In genomic region chr7:142301923-142302550, GRCh38 we compare ENCODE assay signal across 9 cellular contexts. TPM values are rescaled to one million over a fixed set of nuclear protein-coding genes. Genes with fewer than 3 reads are reported as not detected.
DNase-seq lines count a peak whose midpoint lies in the region; ATAC-seq, FAIRE-seq and TF ChIP-seq lines count a peak whose summit lies in the region.
"Had no signal": no experiment of that assay in that cellular context is flagged by ENCODE, and none has a peak within 500 bp of the region (broad histone marks: within the 10 kb centered on the region; RNA-seq: fewer than 3 reads in every experiment).

No MANE protein-coding gene starts in this region.

- CTCF ChIA-PET in AG04450 (lab: Charles Lee), result interaction anchor here (0.6 to 0.7 kb wide), 2 partner anchors 537 to 1389 kb away, joined by 4 to 7 read pairs; no protein-coding TSS in a partner anchor
- CTCF ChIA-PET in endothelial cell of umbilical vein (lab: Charles Lee), result interaction anchor here (1.2 to 1.4 kb wide), 2 partner anchors 18 to 40 kb away, joined by 3 to 5 read pairs; no protein-coding TSS in a partner anchor

- TF ChIP-seq POLR2A in NB4 (IDR thresholded peaks at IDR 0.05; ENCODE audit: extremely low read depth, insufficient read length), result no peak
- no peak for TF ChIP-seq POLR2A in endothelial cell of umbilical vein (IDR thresholded peaks at IDR 0.05; ENCODE audit: low read depth, low read length)

- H3K4me3 ChIP-seq in AG04450 (ENCODE audit: low read depth, low read length) (no peak overlapping the region), NB4 (ENCODE audit: low read depth, low read length) (no peak overlapping the region), endothelial cell of umbilical vein (replicated peaks in 1 of 3; ENCODE audit: insufficient read depth in 1 of 3, low read depth in 1 of 3, low read length in 3 of 3) (no peak overlapping the region)

- no peaks in the 10 kb centered on the region for H3K27me3 ChIP-seq in AG04450 (ENCODE audit: control insufficient read depth, insufficient read depth, low read length)
- H3K27me3 ChIP-seq in endothelial cell of umbilical vein (ENCODE audit: control insufficient read depth in 2 of 2, insufficient read depth in 2 of 2, low read length in 2 of 2), result no peaks in the 10 kb centered on the region

- no peak overlapping the region for H3K9ac ChIP-seq in endothelial cell of umbilical vein (replicated peaks; ENCODE audit: extremely low read depth, insufficient read depth, low read length)

- POLR2A ChIA-PET in AG04450 (lab: Yijun Ruan, JAX), result no interaction called here
- POLR2A ChIA-PET in endothelial cell of umbilical vein (lab: Charles Lee), result no interaction called here

- H3K9me1 ChIP-seq in endothelial cell of umbilical vein (replicated peaks; ENCODE audit: control insufficient read depth, extremely low read depth, insufficient read depth, low read length), result no peaks in the 10 kb centered on the region

- no peaks in the 10 kb centered on the region for H4K20me1 ChIP-seq in endothelial cell of umbilical vein (replicated peaks; ENCODE audit: control insufficient read depth, extremely low read depth, insufficient read depth, low read length)

- H3K79me2 ChIP-seq in endothelial cell of umbilical vein (ENCODE audit: control insufficient read depth, insufficient read depth, low read length), result no peaks in the 10 kb centered on the region

- no peak overlapping the region for H3K4me2 ChIP-seq in endothelial cell of umbilical vein (ENCODE audit: insufficient read depth, low read length)

- no TSS peak for BruUV-seq in endothelial cell of umbilical vein (replicated peaks; lab: Mats Ljungman, UMichigan)

- intact Hi-C loops in endothelial cell of umbilical vein (cut with micrococcal nuclease), result loop anchor here (1.0 kb wide), 1 partner anchor 326 kb away; no protein-coding TSS in a partner anchor

- TF ChIP-seq CTCF in AG04450 (IDR thresholded peaks at IDR 0.05; ENCODE audit: low read depth, low read length) (peak; percentile 30), NB4 (IDR thresholded peaks at IDR 0.05; ENCODE audit: low read depth, low read length) (peak; percentile 88), endothelial cell of umbilical vein (IDR thresholded peaks at IDR 0.05; ENCODE audit: extremely low read depth in 1 of 2, insufficient read depth in 1 of 2, low read depth in 1 of 2, low read length in 2 of 2) (peak in 1 of 2 donors; percentile 32)

- ATAC-seq in GM18511 (IDR thresholded peaks at IDR 0.05; ENCODE audit: unreplicated experiment), result peak; percentile 70
- ATAC-seq in HG03196 (IDR thresholded peaks at IDR 0.05; ENCODE audit: unreplicated experiment), result no peak
- no peak for ATAC-seq in GM18502 (IDR thresholded peaks at IDR 0.05; ENCODE audit: poor library complexity, unreplicated experiment)
- ATAC-seq in HG03135 (IDR thresholded peaks at IDR 0.05; ENCODE audit: unreplicated experiment), result no peak
- ATAC-seq: naive thymus-derived CD4-positive, alpha-beta T cell had no signal

- dilution Hi-C loops in endothelial cell of umbilical vein (cut with MboI; ENCODE audit: extremely low pct_ligation_motif_present, low sequenced_read_pairs), result no loop called here

- FAIRE-seq in endothelial cell of umbilical vein (lab: Jason Lieb, UNC), result peak; percentile 66

- H3K27ac ChIP-seq in AG04450 (ENCODE audit: low read depth, low read length) (no peak overlapping the region), endothelial cell of umbilical vein (ENCODE audit: insufficient read depth, low read depth, low read length) (no peak overlapping the region)

- no peak overlapping the region for H2AFZ ChIP-seq in endothelial cell of umbilical vein (ENCODE audit: low read depth, low read length)

- H3K36me3 ChIP-seq in endothelial cell of umbilical vein (ENCODE audit: control insufficient read depth in 2 of 2, extremely low read depth in 1 of 2, insufficient read depth in 2 of 2, low read length in 2 of 2), result no peaks in the 10 kb centered on the region

- DNase-seq in AG04450 (ENCODE audit: low read depth, low spot score), result no peak
- DNase-seq in NB4 (ENCODE audit: low read depth), result peak; percentile 71
- DNase-seq in endothelial cell of umbilical vein (ENCODE audit: low read depth, low spot score), result no peak
- DNase-seq in SK-N-DZ (ENCODE audit: low spot score), result no peak

- H3K9me3 ChIP-seq in AG04450 (ENCODE audit: control insufficient read depth, insufficient read depth, low read length), result peaks cover 26% of the 10 kb centered on the region
- H3K9me3 ChIP-seq in endothelial cell of umbilical vein (replicated peaks; ENCODE audit: control insufficient read depth, insufficient read depth, low read length), result no peaks in the 10 kb centered on the region

- H3K4me1 ChIP-seq in endothelial cell of umbilical vein (ENCODE audit: control insufficient read depth, extremely low read depth, insufficient read depth, low read length), result no peaks in the 10 kb centered on the region

TF ChIP-seq in endothelial cell of umbilical vein, 7 proteins besides CTCF, POLR2A, EP300 and RAD21:
- no peak for TF ChIP-seq MAX (IDR thresholded peaks at IDR 0.05; ENCODE audit: insufficient read depth, insufficient read length)
- TF ChIP-seq EZH2 (IDR thresholded peaks at IDR 0.05; ENCODE audit: borderline replicate concordance, low read depth, low read length, severe bottlenecking), result no peak
- no peak for TF ChIP-seq JUN (IDR thresholded peaks at IDR 0.05; ENCODE audit: borderline replicate concordance, insufficient read depth, insufficient read length, low read depth)
- no peak for TF ChIP-seq MYC (IDR thresholded peaks at IDR 0.05; ENCODE audit: low read depth, low read length)
- no peak for TF ChIP-seq POLR2AphosphoS5 (IDR thresholded peaks at IDR 0.05; ENCODE audit: insufficient read depth, low read depth, low read length)
- no peak for TF ChIP-seq FOS (IDR thresholded peaks at IDR 0.05; ENCODE audit: borderline replicate concordance, insufficient read depth, low read length)
- no peak for TF ChIP-seq GATA2 (IDR thresholded peaks at IDR 0.05; ENCODE audit: insufficient read depth, insufficient read length, low read depth, low read length)
TF ChIP-seq in endothelial cell of umbilical vein: peak in this region for 0.

RNA-seq across cellular contexts. Expression of gene PRSS58, which starts 44.2 kb away (rescaled TPM):
- polyA plus RNA-seq in AG04450 (2011; rRNA removed) (not detected in 2 replicates), endothelial cell of umbilical vein (not detected in 2 replicates)
- polyA minus RNA-seq in AG04450 (2011; rRNA and poly(A)+ RNA removed), result not detected in 2 replicates
- total RNA-seq in endothelial cell of umbilical vein, result not detected in 2 replicates
- polyA plus RNA-seq in endothelial cell of umbilical vein (2011; cell fraction: cytosol; rRNA removed), result not detected in 2 replicates
- polyA plus RNA-seq in endothelial cell of umbilical vein (2011; cell fraction: nucleus; rRNA removed), result not detected in 2 replicates
- not detected in 2 replicates for polyA plus RNA-seq in endothelial cell of umbilical vein (2012)
- polyA minus RNA-seq in endothelial cell of umbilical vein, result not detected in 2 replicates
- polyA minus RNA-seq in endothelial cell of umbilical vein (2011; cell fraction: cytosol; rRNA and poly(A)+ RNA removed), result not detected
- polyA minus RNA-seq in endothelial cell of umbilical vein (2011; cell fraction: nucleus; rRNA and poly(A)+ RNA removed), result not detected in 2 replicates
- polyA plus RNA-seq in SK-N-DZ (2014; cell fraction: cytosol; rRNA removed), result not detected in 2 replicates
- not detected in 2 replicates for polyA plus RNA-seq in SK-N-DZ (2014; cell fraction: nucleus; rRNA removed)
- total RNA-seq: naive thymus-derived CD4-positive, alpha-beta T cell had no signal
- polyA plus RNA-seq: naive thymus-derived CD4-positive, alpha-beta T cell had no signal
